Comparison of ENCODE assay signal across 5 cellular contexts in the genomic region with DNA sequence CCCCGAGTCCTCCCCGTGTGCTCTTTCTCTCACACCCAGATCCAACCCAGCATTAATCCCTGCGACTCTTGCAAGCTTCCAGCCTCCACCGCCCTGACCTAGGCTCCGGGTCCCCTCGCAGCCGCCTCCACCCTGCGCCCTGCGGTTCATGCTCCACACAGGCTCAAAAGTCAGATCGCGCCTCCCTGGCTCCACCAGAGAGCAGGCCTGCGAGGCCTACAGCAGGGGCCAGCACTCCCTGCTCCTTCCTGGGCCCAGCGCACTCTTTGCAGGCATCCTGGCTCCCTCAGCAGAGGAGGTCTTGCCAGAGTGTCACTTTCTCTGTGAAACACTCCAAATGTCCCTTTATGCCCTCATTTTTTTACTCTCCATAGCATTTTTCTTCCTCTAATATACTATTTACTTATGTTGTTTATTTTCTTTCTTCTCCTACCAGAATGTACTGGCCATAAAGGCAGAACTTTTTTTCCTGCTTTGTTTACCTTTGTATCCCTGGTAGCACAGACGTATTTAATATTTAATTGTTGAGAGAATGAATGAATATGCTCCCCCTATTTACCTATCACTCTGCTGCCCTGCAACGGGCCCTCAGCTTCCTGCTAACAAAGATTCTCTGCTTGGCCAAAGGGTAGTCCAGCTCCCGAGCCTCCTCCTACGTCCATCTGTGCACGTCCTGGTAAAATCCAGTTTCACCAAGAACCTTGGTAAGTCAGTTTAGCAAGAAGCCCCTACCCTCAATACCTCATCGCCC. TPM values are rescaled to one million over a fixed set of nuclear protein-coding genes. Genes with fewer than 3 reads are reported as not detected.
"Had no signal": no experiment of that assay in that cellular context is flagged by ENCODE, and none has a peak within 500 bp of the region (broad histone marks: within the 10 kb centered on the region; RNA-seq: fewer than 3 reads in every experiment).

No MANE protein-coding gene starts in this region.

RNA-seq across cellular contexts. Expression of a gene that starts 2.8 kb away (rescaled TPM):
- total RNA-seq: M059J, PC-3, SK-MEL-5 had no signal
- polyA plus RNA-seq: SK-N-SH had no signal

RNA-seq across cellular contexts. Expression of a gene that starts 9.1 kb away (rescaled TPM):
- total RNA-seq: M059J, OCI-LY7, PC-3, SK-MEL-5 had no signal
- polyA plus RNA-seq: SK-N-SH had no signal
